ENCODE assay signal across 12 cellular contexts in genomic region chr12:116480210-116480818, GRCh38.
"Had no signal": no experiment of that assay in that cellular context is flagged by ENCODE, and none has a peak within 500 bp of the region (broad histone marks: within the 10 kb centered on the region; RNA-seq: fewer than 3 reads in every experiment).

No MANE protein-coding gene starts in this region.

- H3K9me3 ChIP-seq: pancreas, testis had no signal

- H3K27ac Mint-ChIP-seq: activated naive CD8-positive, alpha-beta T cell treated with anti-CD3 and anti-CD28 coated beads for 36 hours; activated T-helper 1 cell treated with anti-CD3 and anti-CD28 coated beads, Interleukin-12 subunit alpha, Interleukin-12 subunit beta, Interleukin-2, Interleukin-4 antibody, amounts not matched to agents 30 ng/mL and 10 ng/mL and 1 ng/mL, durations not matched to agents 14 hours and 24 hours and 36 hours had no signal

- H3K27me3 ChIP-seq: brain microvascular endothelial cell, pancreas, stomach, testis, upper lobe of right lung had no signal

- H3K27me3 Mint-ChIP-seq: activated naive CD8-positive, alpha-beta T cell treated with anti-CD3 and anti-CD28 coated beads for 36 hours had no signal

- ATAC-seq: pancreas, upper lobe of right lung had no signal

- H3K4me3 ChIP-seq: pancreas, stomach, testis, upper lobe of right lung had no signal

- DNase-seq: activated naive CD8-positive, alpha-beta T cell treated with anti-CD3 and anti-CD28 coated beads for 36 hours; anterior cingulate cortex; brain microvascular endothelial cell; cerebellar nuclear complex; effector CD8-positive, alpha-beta T cell; head of caudate nucleus; stimulated activated CD4-positive, alpha-beta T cell treated with anti-CD3 and anti-CD28 coated beads, Interleukin-1b, Interleukin-23, amount 100 ng/mL, for 48 hours; stomach; testis; upper lobe of right lung had no signal

- H3K4me1 ChIP-seq: stomach, testis, upper lobe of right lung had no signal

- H3K4me3 Mint-ChIP-seq: activated naive CD8-positive, alpha-beta T cell treated with anti-CD3 and anti-CD28 coated beads for 36 hours; activated T-helper 1 cell treated with anti-CD3 and anti-CD28 coated beads, Interleukin-12 subunit alpha, Interleukin-12 subunit beta, Interleukin-2, Interleukin-4 antibody, amounts not matched to agents 30 ng/mL and 10 ng/mL and 1 ng/mL, durations not matched to agents 14 hours and 24 hours and 36 hours had no signal

- H3K36me3 ChIP-seq: brain microvascular endothelial cell, pancreas, stomach, upper lobe of right lung had no signal

- H3K27ac ChIP-seq: brain microvascular endothelial cell, pancreas, stomach, testis, upper lobe of right lung had no signal
